1 cellular context compared by ENCODE assay signal in genomic region chr1:42847721-42848470, GRCh38.
A peak's percentile ranks its signal among the peaks of the same experiment; 100 is the strongest.
TF ChIP-seq lines count a peak whose summit lies in the region.

No MANE protein-coding gene starts in this region.

TF ChIP-seq in GM12878, 131 proteins besides CTCF, POLR2A, EP300 and RAD21:
- no peak for TF ChIP-seq BHLHE40 (IDR thresholded peaks at IDR 0.05; ENCODE audit: borderline replicate concordance in 1 of 2, low read depth in 2 of 2, low read length in 1 of 2)
- TF ChIP-seq CREB1 (IDR thresholded peaks at IDR 0.05; ENCODE audit: low read depth), result 0 out of 2 replicates have a peak, but pooled peaks have one; percentile 25
- TF ChIP-seq JUNB (IDR thresholded peaks at IDR 0.05), result peak; percentile 68
- peak; percentile 24; the same call in 1 of the 2 replicates for TF ChIP-seq NFIC (IDR thresholded peaks at IDR 0.05; ENCODE audit: low read depth, low read length)
